In the genomic region with DNA sequence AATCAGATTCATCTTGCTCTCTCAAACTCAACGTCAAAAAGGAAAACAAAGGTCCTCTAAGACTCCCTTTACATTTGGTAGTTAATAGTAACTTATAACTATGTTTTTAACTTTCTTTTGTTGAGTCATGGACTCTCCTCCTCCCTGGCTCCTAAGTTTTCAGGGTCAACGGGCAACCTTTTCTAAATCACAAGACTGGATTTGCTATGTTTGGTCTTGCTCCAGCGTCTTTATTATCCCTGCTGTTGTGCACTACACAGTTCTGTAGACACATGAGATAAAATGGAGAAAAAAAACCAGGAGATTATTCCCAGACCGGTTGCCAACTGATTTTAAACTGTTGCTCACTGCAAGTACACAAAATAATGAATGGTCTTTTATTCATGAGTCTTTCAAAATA, we compare ENCODE assay signal across 15 cellular contexts. TPM values are rescaled to one million over a fixed set of nuclear protein-coding genes. Genes with fewer than 3 reads are reported as not detected.
DNase-seq lines count a peak whose midpoint lies in the region; ATAC-seq, FAIRE-seq and TF ChIP-seq lines count a peak whose summit lies in the region.
"Had no signal": no experiment of that assay in that cellular context is flagged by ENCODE, and none has a peak within 500 bp of the region (broad histone marks: within the 10 kb centered on the region; RNA-seq: fewer than 3 reads in every experiment).

No MANE protein-coding gene starts in this region.

- ATAC-seq in K562, result no peak
- no peak for ATAC-seq in GM21528 (IDR thresholded peaks at IDR 0.05; ENCODE audit: low FRiP score, unreplicated experiment)
- ATAC-seq: Panc1, pancreas, WTC11 had no signal

- in situ Hi-C loops in K562 (cut with MboI), result no loop called here

- TF ChIP-seq RAD21 in K562 (CRISPR knock-in tag; conservative IDR thresholded peaks at IDR 0.05 in 1 of 2, IDR thresholded peaks at IDR 0.05 in 1 of 2), result no peak

- peaks cover 35% of the 10 kb centered on the region for H3K27me3 Mint-ChIP-seq in activated CD4-positive, alpha-beta T cell treated with anti-CD3 and anti-CD28 coated beads, Interleukin-2, amount 10 ng/mL, durations not matched to agents 7 days and 5 days

- H3K9ac ChIP-seq in K562 (ENCODE audit: insufficient read depth in 1 of 2, low read depth in 2 of 2, low read length in 2 of 2), result no peak overlapping the region
- H3K9ac ChIP-seq in subcutaneous abdominal adipose tissue (ENCODE audit: low read length in 5 of 5), result no peak overlapping the region

- CTCF ChIA-PET in activated CD4-positive, alpha-beta T cell treated with anti-CD3 and anti-CD28 coated beads, Interleukin-2, amount 10 ng/mL, durations not matched to agents 7 days and 5 days (lab: Charles Lee), result interaction anchor here (0.7 kb wide), 1 partner anchor 1856 kb away, joined by 4 read pairs; no protein-coding TSS in a partner anchor
- CTCF ChIA-PET in K562 (lab: Yijun Ruan, JAX; ENCODE audit: low intra/inter-chr PET ratio), result no interaction called here

- no peak overlapping the region for H3K27ac ChIP-seq in K562 (ENCODE audit: extremely low read depth, low read depth, low read length)
- peak overlapping the region; percentile 99 for H3K27ac ChIP-seq in subcutaneous abdominal adipose tissue (ENCODE audit: low read depth, low read length)

- no peaks in the 10 kb centered on the region for H3K9me3 ChIP-seq in K562 (replicated peaks; ENCODE audit: control insufficient read depth, insufficient read depth, low read depth, low read length)
- no peaks in the 10 kb centered on the region for H3K9me3 ChIP-seq in subcutaneous abdominal adipose tissue (ENCODE audit: control insufficient read depth in 5 of 5, low read length in 5 of 5)
- H3K9me3 ChIP-seq: pancreas had no signal

- FAIRE-seq in K562 (lab: Jason Lieb, UNC), result no peak
- FAIRE-seq: islet of Langerhans had no signal

- H3K36me3 Mint-ChIP-seq in activated CD4-positive, alpha-beta T cell treated with anti-CD3 and anti-CD28 coated beads, Interleukin-2, amount 10 ng/mL, durations not matched to agents 7 days and 5 days (ENCODE audit: low read depth), result peaks cover 20% of the 10 kb centered on the region
- H3K36me3 Mint-ChIP-seq: WTC11 had no signal

- peak overlapping the region; percentile 85 for H2AFZ ChIP-seq in K562 (ENCODE audit: low read depth, low read length)

- H3K4me1 Mint-ChIP-seq in activated CD4-positive, alpha-beta T cell treated with anti-CD3 and anti-CD28 coated beads, Interleukin-2, amount 10 ng/mL, durations not matched to agents 7 days and 5 days, result peaks cover 25% of the 10 kb centered on the region

- TF ChIP-seq EP300 in K562 (IDR thresholded peaks at IDR 0.05; ENCODE audit: low read length), result no peak

- peaks cover 26% of the 10 kb centered on the region for H3K79me2 ChIP-seq in K562 (ENCODE audit: control insufficient read depth, insufficient read depth, low read length)

- H3K4me3 ChIP-seq in K562 (no peak overlapping the region), subcutaneous abdominal adipose tissue (ENCODE audit: low read depth in 1 of 5, low read length in 5 of 5) (no peak overlapping the region)
- H3K4me3 ChIP-seq: pancreas had no signal

- TF ChIP-seq CTCF in K562 (IDR thresholded peaks at IDR 0.05 in 2 of 3, conservative IDR thresholded peaks at IDR 0.05 in 1 of 3; ENCODE audit: insufficient read depth in 2 of 3, low read depth in 1 of 3, low read length in 3 of 3), result no peak

- H3K36me3 ChIP-seq in K562 (ENCODE audit: control insufficient read depth, insufficient read depth, low read length) (no peaks in the 10 kb centered on the region), subcutaneous abdominal adipose tissue (ENCODE audit: control insufficient read depth in 5 of 5, insufficient read depth in 5 of 5, low read length in 5 of 5) (no peaks in the 10 kb centered on the region)
- H3K36me3 ChIP-seq: pancreas had no signal

- H3K27me3 ChIP-seq in K562 (ENCODE audit: control insufficient read depth in 2 of 2, insufficient read depth in 2 of 2, low read length in 2 of 2) (no peaks in the 10 kb centered on the region), subcutaneous abdominal adipose tissue (ENCODE audit: control insufficient read depth in 5 of 5, insufficient read depth in 4 of 5, low read length in 5 of 5) (no peaks in the 10 kb centered on the region)
- H3K27me3 ChIP-seq: pancreas had no signal

- no peak for TF ChIP-seq POLR2A in K562 (conservative IDR thresholded peaks at IDR 0.05)

- WGBS in K562 (ENCODE audit: insufficient coverage, low coverage, missing lambda C conversion rate), result 10% methylated on average over 4 of the region's 4 CpGs

- DNase-seq in activated CD4-positive, alpha-beta T cell treated with anti-CD3 and anti-CD28 coated beads, Interleukin-2, amount 10 ng/mL, durations not matched to agents 7 days and 5 days, result no peak
- no peak for DNase-seq in activated CD4-positive, alpha-beta T cell treated with anti-CD3 and anti-CD28 coated beads, Interleukin-2, amount 50 U/mL, for 1 hour
- no peak for DNase-seq in K562 (ENCODE audit: extremely low read depth in 1 of 4, low spot score in 3 of 4)
- DNase-seq in kidney glomerular epithelial cell (lab: John Stamatoyannopoulos, UW), result peak; percentile 87
- no peak for DNase-seq in activated CD8-positive, alpha-beta memory T cell treated with anti-CD3 and anti-CD28 coated beads, Interleukin-2, amount 50 U/mL, for 48 hours
- DNase-seq in activated effector memory CD4-positive, alpha-beta T cell treated with anti-CD3 and anti-CD28 coated beads, Interleukin-2, amount 50 U/mL, for 16 hours, result no peak
- DNase-seq: activated naive CD4-positive, alpha-beta T cell treated with anti-CD3 and anti-CD28 coated beads, Interleukin-2, amount 50 U/mL, for 16 hours; IMR-90; NCI-H2081 treated with DMSO at 0.1 percent for 48 hours; pancreas had no signal

- BruUV-seq in K562 (replicated peaks; lab: Mats Ljungman, UMichigan), result no TSS peak

- POLR2A ChIA-PET in activated CD4-positive, alpha-beta T cell treated with anti-CD3 and anti-CD28 coated beads, Interleukin-2, amount 10 ng/mL, durations not matched to agents 7 days and 5 days (lab: Charles Lee), result no interaction called here
- POLR2A ChIA-PET in K562 (lab: Yijun Ruan, JAX), result interaction anchor here (0.6 kb wide), 1 partner anchor 111 kb away, joined by 3 read pairs; no protein-coding TSS in a partner anchor

- no peaks in the 10 kb centered on the region for H4K20me1 ChIP-seq in K562 (replicated peaks; ENCODE audit: control insufficient read depth, insufficient read depth, low read length)

- intact Hi-C loops in K562 (cut with micrococcal nuclease), result no loop called here

- H3K4me2 ChIP-seq in K562 (ENCODE audit: insufficient read depth, low read length), result no peak overlapping the region

- H3K9me3 Mint-ChIP-seq in activated CD4-positive, alpha-beta T cell treated with anti-CD3 and anti-CD28 coated beads, Interleukin-2, amount 10 ng/mL, durations not matched to agents 7 days and 5 days, result no peaks in the 10 kb centered on the region
- H3K9me3 Mint-ChIP-seq: WTC11 had no signal

- peaks cover 0 to 19% of the 10 kb centered on the region in 2 experiments; a peak in 4 of 5 replicates for H3K4me1 ChIP-seq in K562 (replicated peaks in 1 of 2; ENCODE audit: control insufficient read depth in 2 of 2, insufficient read depth in 2 of 2, low read length in 2 of 2)
- H3K4me1 ChIP-seq in subcutaneous abdominal adipose tissue (ENCODE audit: control insufficient read depth in 5 of 5, insufficient read depth in 5 of 5, low read length in 5 of 5), result peaks cover 4 to 32% (median 25%) of the 10 kb centered on the region in 5 donors

- no peak overlapping the region for H3K27ac Mint-ChIP-seq in activated CD4-positive, alpha-beta T cell treated with anti-CD3 and anti-CD28 coated beads, Interleukin-2, amount 10 ng/mL, durations not matched to agents 7 days and 5 days
- H3K27ac Mint-ChIP-seq: WTC11 had no signal

- H3K9me1 ChIP-seq in K562 (ENCODE audit: control insufficient read depth, insufficient read depth, low read length), result no peaks in the 10 kb centered on the region

- H3K4me3 Mint-ChIP-seq in activated CD4-positive, alpha-beta T cell treated with anti-CD3 and anti-CD28 coated beads, Interleukin-2, amount 10 ng/mL, durations not matched to agents 7 days and 5 days, result peak overlapping the region; percentile 6

TF ChIP-seq in K562, 482 proteins besides CTCF, POLR2A, EP300 and RAD21:
- no peak for TF ChIP-seq ZNF146 (CRISPR knock-in tag; IDR thresholded peaks at IDR 0.05; ENCODE audit: unreplicated experiment)
- TF ChIP-seq XRCC3 (IDR thresholded peaks at IDR 0.05), result no peak
- no peak for TF ChIP-seq TSC22D4 (tag; IDR thresholded peaks at IDR 0.05)
- TF ChIP-seq SRSF7 (optimal IDR thresholded peaks at IDR 0.05; ENCODE audit: low read depth, low read length), result no peak
- TF ChIP-seq PTTG1 (tag; IDR thresholded peaks at IDR 0.05; ENCODE audit: low read depth), result no peak
- no peak for TF ChIP-seq PHF21A (IDR thresholded peaks at IDR 0.05; ENCODE audit: borderline replicate concordance, low read depth)
- no peak for TF ChIP-seq ZNF696 (CRISPR knock-in tag; conservative IDR thresholded peaks at IDR 0.05)

RNA-seq across cellular contexts. Expression of a gene that starts 1.9 kb away (rescaled TPM):
- total RNA-seq in activated CD4-positive, alpha-beta T cell treated with anti-CD3 and anti-CD28 coated beads, Interleukin-2, amount 10 ng/mL, durations not matched to agents 7 days and 5 days, result 100 to 1,000 TPM; 259 to 317 TPM
- 19.7 and 43.2 TPM in 2 replicates for total RNA-seq in K562 (2011; cell fraction: chromatin; rRNA removed; ENCODE audit: low replicate concordance)
- total RNA-seq in K562 (2011; cell fraction: nucleolus; rRNA removed), result 27.6 and 28.0 TPM in 2 replicates
- 45.9 and 47.1 TPM in 2 replicates for total RNA-seq in K562 (2011; cell fraction: nucleoplasm; rRNA removed)
- 45.0 and 67.6 TPM in 2 replicates for total RNA-seq in K562 (2014; rRNA removed)
- total RNA-seq in K562 (2014; rRNA removed; fragmentation: Illumina TruSeq; extraction: Trizol), result 49.5 and 54.4 TPM in 2 replicates
- total RNA-seq in K562 (2015; rRNA removed; fragmentation: Illumina TruSeq; extraction: Trizol), result 50.9 and 52.5 TPM in 2 replicates
- total RNA-seq in K562 (2021), result 53.3 and 58.4 TPM in 2 replicates
- 41.2 and 65.6 TPM in 2 replicates for polyA plus RNA-seq in K562 (2011; rRNA removed)
- 11.3 and 35.7 TPM in 2 replicates for polyA plus RNA-seq in K562 (2011; cell fraction: cytosol; rRNA removed)
- 11.0 and 29.8 TPM in 2 replicates for polyA plus RNA-seq in K562 (2011; cell fraction: nucleus; rRNA removed)
- 46.5 and 99.0 TPM in 2 replicates for polyA plus RNA-seq in K562 (2012)
- 57.7 and 83.8 TPM in 2 replicates for polyA plus RNA-seq in K562 (2014; fragmentation: Illumina TruSeq; extraction: Trizol)
- 10 to 100 TPM; 22.0 to 44.3 TPM for polyA plus RNA-seq in K562 (2014; fragmentation: Nextera tagmentation; extraction: Ambion mirVana)
- polyA plus RNA-seq in K562 (2014; rRNA removed), result 34.8 and 36.9 TPM in 2 replicates
- polyA minus RNA-seq in K562 (2011; rRNA and poly(A)+ RNA removed), result 10.6 and 27.5 TPM in 2 replicates
- 19.5 and 34.5 TPM in 2 replicates for polyA minus RNA-seq in K562 (2011; cell fraction: cytosol; rRNA and poly(A)+ RNA removed)
- 1.5 and 4.4 TPM in 2 replicates for polyA minus RNA-seq in K562 (2011; cell fraction: nucleus; rRNA and poly(A)+ RNA removed)
